Comparison of ENCODE assay signal across 10 cellular contexts in the genomic region with DNA sequence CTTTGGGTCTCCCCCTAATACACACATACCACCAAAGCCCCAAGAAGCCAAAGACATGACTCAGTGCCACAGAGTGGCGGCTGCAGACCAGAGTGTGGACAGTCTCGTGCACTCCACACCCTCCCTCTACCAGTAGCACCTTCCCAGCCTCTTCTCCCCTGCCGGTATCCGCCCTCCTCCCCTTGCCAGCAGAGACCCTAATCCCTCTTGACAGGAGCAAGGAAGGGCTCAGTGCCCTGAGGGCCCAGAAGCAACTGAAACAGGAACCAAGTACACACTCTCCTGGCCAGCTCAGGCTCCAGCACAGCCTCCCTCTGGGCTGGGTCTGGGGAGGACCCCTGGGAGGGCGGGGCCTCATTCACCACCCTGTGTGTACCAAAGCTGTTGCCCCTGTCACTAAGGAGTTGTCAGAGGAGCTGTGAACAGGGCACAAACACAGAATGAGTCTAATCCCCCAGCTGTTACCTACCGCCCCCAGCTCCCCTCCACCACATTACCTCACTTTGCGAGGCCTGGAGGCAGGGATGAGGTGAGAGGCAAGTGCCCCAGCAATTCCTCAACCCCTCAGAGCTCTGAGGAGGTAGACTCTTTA. TPM values are rescaled to one million over a fixed set of nuclear protein-coding genes. Genes with fewer than 3 reads are reported as not detected.
DNase-seq lines count a peak whose midpoint lies in the region; ATAC-seq, FAIRE-seq and TF ChIP-seq lines count a peak whose summit lies in the region.
"Had no signal": no experiment of that assay in that cellular context is flagged by ENCODE, and none has a peak within 500 bp of the region (broad histone marks: within the 10 kb centered on the region; RNA-seq: fewer than 3 reads in every experiment).

No MANE protein-coding gene starts in this region.

- peak overlapping the region; percentile 12 for H3K27ac Mint-ChIP-seq in astrocyte (ENCODE audit: unreplicated experiment)

- no peak overlapping the region for H2AK5ac ChIP-seq in mesendoderm (ENCODE audit: low read length)

- H3K9ac ChIP-seq in astrocyte (ENCODE audit: low read length) (no peak overlapping the region), mesendoderm (ENCODE audit: low read length) (no peak overlapping the region)

- H3K4ac ChIP-seq in mesendoderm (ENCODE audit: low read depth, low read length), result no peak overlapping the region

- H3K27me3 Mint-ChIP-seq in astrocyte (ENCODE audit: low read depth, unreplicated experiment), result no peaks in the 10 kb centered on the region

- H3K4me2 ChIP-seq in astrocyte (ENCODE audit: low read length) (peak overlapping the region; percentile 45), mesendoderm (ENCODE audit: low read length) (no peak overlapping the region)

- H2BK15ac ChIP-seq in mesendoderm (replicated peaks; ENCODE audit: low read depth), result no peak overlapping the region

- H3K9me3 Mint-ChIP-seq in astrocyte (ENCODE audit: unreplicated experiment), result no peaks in the 10 kb centered on the region

- H2BK5ac ChIP-seq in mesendoderm (ENCODE audit: low read length), result no peak overlapping the region

- H2AFZ ChIP-seq in astrocyte (ENCODE audit: low read depth, low read length), result no peak overlapping the region

- H3K27ac ChIP-seq in astrocyte (ENCODE audit: low read depth, low read length) (no peak overlapping the region), mesendoderm (ENCODE audit: low read depth, low read length) (no peak overlapping the region), thoracic aorta (peak overlapping the region; percentile 78 to 83)

- H4K5ac ChIP-seq in mesendoderm (ENCODE audit: low read length), result no peak overlapping the region

- no peaks in the 10 kb centered on the region for H3K79me1 ChIP-seq in mesendoderm (ENCODE audit: low read length)

- TF ChIP-seq CTCF in NB4 (IDR thresholded peaks at IDR 0.05; ENCODE audit: low read depth, low read length) (no peak), astrocyte (IDR thresholded peaks at IDR 0.05; ENCODE audit: insufficient read depth, low read depth, low read length) (no peak), thoracic aorta (IDR thresholded peaks at IDR 0.05) (no peak)

- FAIRE-seq in astrocyte (lab: Jason Lieb, UNC), result no peak

- H3K36me3 ChIP-seq in astrocyte (ENCODE audit: insufficient read depth, low read length) (peaks cover 28% of the 10 kb centered on the region), mesendoderm (ENCODE audit: control insufficient read depth, insufficient read depth, low read length) (no peaks in the 10 kb centered on the region), thoracic aorta (peaks cover 21% of the 10 kb centered on the region)

- peaks cover 8% of the 10 kb centered on the region for H3K79me2 ChIP-seq in astrocyte (ENCODE audit: insufficient read depth, low read length)
- H3K79me2 ChIP-seq in mesendoderm (ENCODE audit: control insufficient read depth, insufficient read depth, low read length), result no peaks in the 10 kb centered on the region

- no peak overlapping the region for H3K4me3 Mint-ChIP-seq in astrocyte (ENCODE audit: unreplicated experiment)

- H3K9me3 ChIP-seq in astrocyte (ENCODE audit: insufficient read depth, low read depth, low read length) (no peaks in the 10 kb centered on the region), thoracic aorta (no peaks in the 10 kb centered on the region)

- H4K20me1 ChIP-seq in astrocyte (ENCODE audit: insufficient read depth, low read length), result peaks cover 5% of the 10 kb centered on the region

- peaks cover 53% of the 10 kb centered on the region for H3K36me3 Mint-ChIP-seq in astrocyte (ENCODE audit: low read depth, unreplicated experiment)

- H2BK120ac ChIP-seq in mesendoderm (ENCODE audit: low read depth, low read length), result no peak overlapping the region

- peaks cover 51% of the 10 kb centered on the region for H3K4me1 ChIP-seq in astrocyte (ENCODE audit: insufficient read depth, low read length)
- peaks cover 2% of the 10 kb centered on the region for H3K4me1 ChIP-seq in mesendoderm (ENCODE audit: control insufficient read depth, low read depth, low read length)
- H3K4me1 ChIP-seq in thoracic aorta (ENCODE audit: control insufficient read depth in 1 of 2, low read depth in 2 of 2), result peaks cover 35 to 76% of the 10 kb centered on the region in 2 donors

- no peak overlapping the region for H3K18ac ChIP-seq in mesendoderm (ENCODE audit: low read length)

- ATAC-seq in thoracic aorta (ENCODE audit: insufficient number of reproducible peaks, low FRiP score, low read depth), result no peak

- H4K8ac ChIP-seq in mesendoderm (ENCODE audit: low read depth, low read length), result no peak overlapping the region

- no peaks in the 10 kb centered on the region for H3K27me3 ChIP-seq in astrocyte (ENCODE audit: insufficient read depth, low read length)
- H3K27me3 ChIP-seq in mesendoderm (ENCODE audit: insufficient read depth, low read length, poor library complexity), result no peaks in the 10 kb centered on the region
- H3K27me3 ChIP-seq in thoracic aorta (replicated peaks; ENCODE audit: insufficient read depth), result no peaks in the 10 kb centered on the region

- H3K56ac ChIP-seq in mesendoderm (ENCODE audit: low read length), result no peak overlapping the region

- H3K4me3 ChIP-seq in NB4 (ENCODE audit: low read depth, low read length) (no peak overlapping the region), astrocyte (ENCODE audit: insufficient read depth, low read depth, low read length) (no peak overlapping the region), mesendoderm (ENCODE audit: low read length) (no peak overlapping the region), thoracic aorta (no peak overlapping the region)

- no CpG with 5 or more reads among the region's 7 CpGs for WGBS in mesendoderm (ENCODE audit: extremely low coverage, insufficient coverage, low lambda C conversion rate)

- DNase-seq in NB4 (ENCODE audit: low read depth) (peak; percentile 40), astrocyte (ENCODE audit: low read depth) (no peak), mesendoderm (peak; percentile 70), thoracic aorta (ENCODE audit: low spot score) (no peak), nucleus accumbens (lab: John Stamatoyannopoulos, UW) (no peak), AG20443 (ENCODE audit: low spot score) (no peak), C1 segment of cervical spinal cord (lab: John Stamatoyannopoulos, UW) (no peak)
- DNase-seq: head of caudate nucleus, T-helper 9 cell had no signal

- H3K23ac ChIP-seq in mesendoderm (ENCODE audit: low read length), result no peak overlapping the region

- TF ChIP-seq POLR2A in NB4 (IDR thresholded peaks at IDR 0.05; ENCODE audit: extremely low read depth, insufficient read length), result no peak

- peaks cover 34% of the 10 kb centered on the region for H3K4me1 Mint-ChIP-seq in astrocyte (ENCODE audit: low read depth, unreplicated experiment)

RNA-seq across cellular contexts. Expression of a gene that starts 8.2 kb away (rescaled TPM):
- total RNA-seq in astrocyte (21.8 and 22.8 TPM in 2 replicates), thoracic aorta (10 to 100 TPM; 68.0 to 94.8 TPM)
- polyA plus RNA-seq in mesendoderm (2013, experiment 1 of 2), result 4.4 TPM
- polyA plus RNA-seq in mesendoderm (2013, experiment 2 of 2), result 4.3 TPM

RNA-seq across cellular contexts. Expression of a gene that starts 21.1 kb away (rescaled TPM):
- total RNA-seq in astrocyte, result 15.4 and 21.1 TPM in 2 replicates
- polyA plus RNA-seq in mesendoderm (2013, experiment 1 of 2), result 15.4 TPM
- 22.5 TPM for polyA plus RNA-seq in mesendoderm (2013, experiment 2 of 2)
- 100 to 1,000 TPM; 292 to 307 TPM for total RNA-seq in thoracic aorta

RNA-seq across cellular contexts. Expression of a gene that starts 26.5 kb away (rescaled TPM):
- total RNA-seq in astrocyte (20.8 and 26.3 TPM in 2 replicates), thoracic aorta (1,000 to 10,000 TPM; 1,999 to 2,150 TPM)
- 4.1 TPM for polyA plus RNA-seq in mesendoderm (2013, experiment 1 of 2)
- polyA plus RNA-seq in mesendoderm (2013, experiment 2 of 2), result 4.5 TPM
- polyA plus RNA-seq: neural cell had no signal

RNA-seq across cellular contexts. Expression of a gene that starts 32.3 kb away (rescaled TPM):
- total RNA-seq in astrocyte (not detected in 2 replicates), thoracic aorta (under 1 TPM; 0.81 to 0.99 TPM)
- polyA plus RNA-seq in mesendoderm (2013, experiment 1 of 2), result not detected
- polyA plus RNA-seq in mesendoderm (2013, experiment 2 of 2), result 0.01 TPM
- polyA plus RNA-seq: neural cell had no signal

Comparison
In these comparisons a context has a peak if more than half of its experiments do, and no peak if none do; other contexts are left out.
1. DNase-seq: peak in NB4 (single experiment) and mesendoderm (single experiment); none in astrocyte (single experiment), thoracic aorta (single experiment), nucleus accumbens (0 of 56), AG20443 (single experiment) and C1 segment of cervical spinal cord (0 of 14).
2. H3K27ac ChIP-seq: peak in thoracic aorta (2 of 2); none in astrocyte (single experiment) and mesendoderm (single experiment).
3. RNA of a gene that starts 21.1 kb away (total RNA-seq): 292 to 307 TPM in thoracic aorta; 15.4 to 21.1 TPM in astrocyte; every median in the first group is over 10 times any median in the second.
4. RNA of a gene that starts 26.5 kb away (total RNA-seq): 1,999 to 2,150 TPM in thoracic aorta; 20.8 to 26.3 TPM in astrocyte; every median in the first group is over 10 times any median in the second.